In the genomic region with DNA sequence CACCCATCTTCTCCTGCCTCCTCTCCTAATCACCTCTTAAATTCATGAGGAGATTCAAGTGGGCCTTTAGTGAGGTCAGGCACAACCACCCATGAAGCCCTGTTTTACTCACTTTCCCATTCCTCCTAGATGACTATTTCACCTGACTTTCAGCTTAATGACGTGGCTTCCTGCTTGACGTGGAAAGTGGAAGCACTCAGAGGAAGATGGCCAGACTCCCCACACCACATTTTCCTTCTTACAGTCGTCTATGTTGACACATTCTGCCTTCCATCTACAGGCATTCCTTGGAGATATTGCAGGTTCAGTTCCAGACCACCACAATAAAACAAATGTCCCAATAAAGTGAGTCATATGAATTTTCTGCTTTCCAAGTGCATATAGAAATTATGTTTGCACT, we compare ENCODE assay signal across 25 cellular contexts.
DNase-seq lines count a peak whose midpoint lies in the region; TF ChIP-seq lines count a peak whose summit lies in the region.
"Had no signal": no experiment of that assay in that cellular context is flagged by ENCODE, and none has a peak within 500 bp of the region (broad histone marks: within the 10 kb centered on the region; RNA-seq: fewer than 3 reads in every experiment).

No MANE protein-coding gene starts in this region.

- in situ Hi-C loops in astrocyte of the spinal cord (cut with HindIII; ENCODE audit: low sequenced_read_pairs) = no loop called here

- DNase-seq in AG10803 (ENCODE audit: low read depth) (peak; percentile 73), M059J (ENCODE audit: low read depth) (peak; percentile 83), astrocyte of the spinal cord (ENCODE audit: low read depth, low spot score) (peak; percentile 57), islet precursor cell (peak; percentile 55), OCI-M2 (lab: John Stamatoyannopoulos, UW; ENCODE audit: unreplicated experiment) (no peak), activated T-cell treated with anti-CD3 and anti-CD28 coated beads for 4 hours (no peak), activated gamma-delta T cell (lab: John Stamatoyannopoulos, UW) (no peak), NCI-H1694 treated with DMSO at 0.1 percent for 48 hours (lab: John Stamatoyannopoulos, UW) (no peak)
- DNase-seq: activated CD4-positive, CD25-positive, alpha-beta regulatory T cell; activated naive CD4-positive, alpha-beta T cell treated with anti-CD3 and anti-CD28 coated beads for 36 hours; activated T-cell treated with anti-CD3 and anti-CD28 coated beads, Interleukin-2, amount 50 U/mL, for 72 hours; CD8-positive, alpha-beta memory T cell; DMS 273 treated with DMSO at 0.1 percent for 48 hours; H7; midbrain; naive B cell; NCI-H146; NCI-H446 treated with DMSO at 0.1 percent for 48 hours; nucleus accumbens; sigmoid colon; stimulated activated CD4-positive, alpha-beta T cell treated with anti-CD3 and anti-CD28 coated beads, Interleukin-4, amount 100 ng/mL, for 4 hours; T-cell; tibial artery had no signal

- TF ChIP-seq CTCF in AG10803 (conservative IDR thresholded peaks at IDR 0.05; ENCODE audit: low read length) (no peak), astrocyte of the spinal cord (IDR thresholded peaks at IDR 0.05; ENCODE audit: low read depth, low read length) (no peak)

- H3K4me3 ChIP-seq in AG10803 (ENCODE audit: low read length) (no peak overlapping the region), astrocyte of the spinal cord (ENCODE audit: low read depth, low read length) (no peak overlapping the region)
- H3K4me3 ChIP-seq: prostate gland, sigmoid colon, tibial artery, vagina had no signal

Comparison
In these comparisons a context has a peak if more than half of its experiments do, and no peak if none do; other contexts are left out.
1. DNase-seq: peak in AG10803 (single experiment), M059J (single experiment), astrocyte of the spinal cord (single experiment) and islet precursor cell (single experiment); none in OCI-M2 (single experiment), activated T-cell treated with anti-CD3 and anti-CD28 coated beads for 4 hours (single experiment), activated gamma-delta T cell (single experiment) and NCI-H1694 treated with DMSO at 0.1 percent for 48 hours (single experiment).